36 cellular contexts compared by ENCODE assay signal in genomic region chr7:122663733-122664132, GRCh38. TPM values are rescaled to one million over a fixed set of nuclear protein-coding genes. Genes with fewer than 3 reads are reported as not detected.
"Had no signal": no experiment of that assay in that cellular context is flagged by ENCODE, and none has a peak within 500 bp of the region (broad histone marks: within the 10 kb centered on the region; RNA-seq: fewer than 3 reads in every experiment).

No MANE protein-coding gene starts in this region.

- H3K27me3 ChIP-seq: adrenal gland, ascending aorta, body of pancreas, brain microvascular endothelial cell, breast epithelium, cardiac muscle cell had no signal

- FAIRE-seq: astrocyte, bronchial epithelial cell had no signal

- DNase-seq: activated effector memory CD4-positive, alpha-beta T cell treated with anti-CD3 and anti-CD28 coated beads, Interleukin-2, amount 50 U/mL, for 16 hours; activated effector memory CD4-positive, alpha-beta T cell treated with Interleukin-2 at 50 U/mL for 16 hours; activated gamma-delta T cell; activated gamma-delta T cell treated with Interleukin-2 at 50 U/mL for 16 hours; activated naive CD4-positive, alpha-beta T cell; activated naive CD4-positive, alpha-beta T cell treated with anti-CD3 and anti-CD28 coated beads for 36 hours; activated naive CD4-positive, alpha-beta T cell treated with anti-CD3 and anti-CD28 coated beads, Interleukin-2, amount 10 ng/mL, durations not matched to agents 7 days and 5 days; activated naive CD4-positive, alpha-beta T cell treated with anti-CD3 and anti-CD28 coated beads, Interleukin-2, amount 50 U/mL, for 16 hours; activated naive CD4-positive, alpha-beta T cell treated with Interleukin-2 at 50 U/mL for 16 hours; activated naive CD8-positive, alpha-beta T cell treated with anti-CD3 and anti-CD28 coated beads for 36 hours; activated naive CD8-positive, alpha-beta T cell treated with anti-CD3 and anti-CD28 coated beads, Interleukin-2, amount 10 ng/mL, durations not matched to agents 7 days and 5 days; activated naive CD8-positive, alpha-beta T cell treated with anti-CD3 and anti-CD28 coated beads, Interleukin-2, amount 50 U/mL, for 24 hours; activated T-cell treated with anti-CD3 and anti-CD28 coated beads, Interleukin-2, amount 50 U/mL, for 24 hours; activated T-cell treated with anti-CD3 and anti-CD28 coated beads, Interleukin-2, amount 50 U/mL, for 4 hours; activated T-cell treated with anti-CD3 and anti-CD28 coated beads, Interleukin-2, amount 50 U/mL, for 48 hours; activated T-cell treated with anti-CD3 and anti-CD28 coated beads, Interleukin-2, amount 50 U/mL, for 72 hours; adrenal gland; amniotic stem cell; amygdala; anterior cingulate cortex; aorta; body of pancreas; brain microvascular endothelial cell; caudate nucleus; central memory CD4-positive, alpha-beta T cell; cerebellar nuclear complex had no signal

- H3K36me3 ChIP-seq: adrenal gland, ascending aorta, brain microvascular endothelial cell, breast epithelium, cardiac muscle cell had no signal

- H3K4me1 ChIP-seq: adrenal gland, ascending aorta, body of pancreas, breast epithelium had no signal

- H3K27ac ChIP-seq: adrenal gland, ascending aorta, body of pancreas, brain microvascular endothelial cell, breast epithelium, cardiac muscle cell had no signal

- H3K4me3 ChIP-seq: adrenal gland, ascending aorta, body of pancreas, breast epithelium, cardiac muscle cell had no signal

- H3K9me3 ChIP-seq: adrenal gland, ascending aorta, body of pancreas, breast epithelium had no signal

- ATAC-seq: activated naive CD4-positive, alpha-beta T cell treated with anti-CD3 and anti-CD28 coated beads, Interleukin-2, amount 50 U/mL, for 72 hours; activated naive CD8-positive, alpha-beta T cell treated with anti-CD3 and anti-CD28 coated beads, Interleukin-2, amount 50 U/mL, for 24 hours; activated T-cell treated with anti-CD3 and anti-CD28 coated beads, Interleukin-2, amount 50 U/mL, for 4 hours; activated T-cell treated with anti-CD3 and anti-CD28 coated beads, Interleukin-2, amount 50 U/mL, for 72 hours; activated T-helper 17 cell treated with anti-CD3 and anti-CD28 coated beads, Interleukin-2, amount 50 U/mL, for 72 hours; body of pancreas had no signal

RNA-seq across cellular contexts. Expression of gene RNF133, which starts 35.2 kb away (rescaled TPM):
- total RNA-seq: activated naive CD4-positive, alpha-beta T cell treated with anti-CD3 and anti-CD28 coated beads for 36 hours; activated naive CD4-positive, alpha-beta T cell treated with anti-CD3 and anti-CD28 coated beads, Interleukin-2, amount 50 U/mL, for 72 hours; activated naive CD8-positive, alpha-beta T cell treated with anti-CD3 and anti-CD28 coated beads for 36 hours; activated naive CD8-positive, alpha-beta T cell treated with anti-CD3 and anti-CD28 coated beads, Interleukin-2, amount 10 ng/mL, durations not matched to agents 7 days and 5 days; activated T-cell treated with anti-CD3 and anti-CD28 coated beads, Interleukin-2, amount 50 U/mL, for 4 hours; activated T-cell treated with anti-CD3 and anti-CD28 coated beads, Interleukin-2, amount 50 U/mL, for 72 hours; activated T-helper 1 cell treated with anti-CD3 and anti-CD28 coated beads, Interleukin-12 subunit alpha, Interleukin-12 subunit beta, Interleukin-2, Interleukin-4 antibody, amounts not matched to agents 30 ng/mL and 10 ng/mL and 1 ng/mL, durations not matched to agents 14 hours and 24 hours and 36 hours; activated T-helper 17 cell treated with anti-CD3 and anti-CD28 coated beads, Interleukin-2, amount 50 U/mL, for 72 hours; activated T-helper 2 cell treated with anti-CD3 and anti-CD28 coated beads, Interferon-gamma antibody, Interleukin-2, Interleukin-4, amounts not matched to agents 10 μg/mL and 5 μg/mL and 100 μg/mL, durations not matched to agents 14 hours and 24 hours and 36 hours; ascending aorta; chondrocyte had no signal
- polyA plus RNA-seq: cardiac muscle cell had no signal

RNA-seq across cellular contexts. Expression of gene RNF148, which starts 39.0 kb away (rescaled TPM):
- total RNA-seq: activated naive CD4-positive, alpha-beta T cell treated with anti-CD3 and anti-CD28 coated beads for 36 hours; activated naive CD4-positive, alpha-beta T cell treated with anti-CD3 and anti-CD28 coated beads, Interleukin-2, amount 50 U/mL, for 72 hours; activated naive CD8-positive, alpha-beta T cell treated with anti-CD3 and anti-CD28 coated beads for 36 hours; activated naive CD8-positive, alpha-beta T cell treated with anti-CD3 and anti-CD28 coated beads, Interleukin-2, amount 10 ng/mL, durations not matched to agents 7 days and 5 days; activated T-cell treated with anti-CD3 and anti-CD28 coated beads, Interleukin-2, amount 50 U/mL, for 4 hours; activated T-cell treated with anti-CD3 and anti-CD28 coated beads, Interleukin-2, amount 50 U/mL, for 72 hours; activated T-helper 1 cell treated with anti-CD3 and anti-CD28 coated beads, Interleukin-12 subunit alpha, Interleukin-12 subunit beta, Interleukin-2, Interleukin-4 antibody, amounts not matched to agents 30 ng/mL and 10 ng/mL and 1 ng/mL, durations not matched to agents 14 hours and 24 hours and 36 hours; activated T-helper 17 cell treated with anti-CD3 and anti-CD28 coated beads, Interleukin-2, amount 50 U/mL, for 72 hours; activated T-helper 2 cell treated with anti-CD3 and anti-CD28 coated beads, Interferon-gamma antibody, Interleukin-2, Interleukin-4, amounts not matched to agents 10 μg/mL and 5 μg/mL and 100 μg/mL, durations not matched to agents 14 hours and 24 hours and 36 hours; chondrocyte had no signal
- polyA plus RNA-seq: aorta, cardiac muscle cell had no signal
